18 cellular contexts compared by ENCODE assay signal in the genomic region with DNA sequence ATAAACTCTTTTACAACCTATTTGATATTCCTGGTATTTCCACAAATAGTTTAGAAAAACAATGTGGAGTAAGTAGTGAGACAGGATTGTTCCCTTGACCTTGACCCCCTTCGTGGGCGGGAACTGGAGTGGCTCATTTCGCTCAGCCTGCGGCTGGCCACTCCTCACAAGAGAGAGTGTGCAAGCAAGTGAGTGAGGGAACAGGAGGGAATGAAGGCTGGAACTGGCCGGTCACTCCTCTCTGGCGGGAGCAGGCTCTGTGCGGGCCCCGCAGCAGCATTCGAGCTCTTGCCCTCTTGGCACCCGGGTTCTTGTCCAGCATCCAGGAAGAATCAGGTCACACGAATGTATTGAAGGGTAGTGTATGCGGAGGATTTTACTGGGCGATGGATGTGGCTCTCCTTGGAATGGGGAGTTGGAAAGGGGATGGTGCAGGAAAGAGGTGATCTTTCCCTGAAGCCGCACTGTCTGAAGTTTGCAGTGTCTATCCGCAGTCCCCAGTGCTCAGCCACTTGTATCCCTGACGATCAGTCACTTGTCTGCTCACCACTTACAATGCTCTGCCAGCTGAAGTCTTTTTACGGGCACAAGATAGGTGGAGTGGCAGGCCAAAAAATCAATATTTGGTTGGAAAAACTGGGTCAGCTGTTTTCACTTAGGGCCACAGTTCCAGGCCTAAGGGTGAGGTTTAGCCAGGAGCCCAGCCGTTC. TPM values are rescaled to one million over a fixed set of nuclear protein-coding genes. Genes with fewer than 3 reads are reported as not detected.
DNase-seq lines count a peak whose midpoint lies in the region; ATAC-seq, FAIRE-seq and TF ChIP-seq lines count a peak whose summit lies in the region.
"Had no signal": no experiment of that assay in that cellular context is flagged by ENCODE, and none has a peak within 500 bp of the region (broad histone marks: within the 10 kb centered on the region; RNA-seq: fewer than 3 reads in every experiment).

No MANE protein-coding gene starts in this region.

- no peak for TF ChIP-seq RAD21 in HCT116 (IDR thresholded peaks at IDR 0.05; ENCODE audit: low read depth)
- no peak for TF ChIP-seq RAD21 in H1 (IDR thresholded peaks at IDR 0.05 in 1 of 2, conservative IDR thresholded peaks at IDR 0.05 in 1 of 2; ENCODE audit: low read depth in 2 of 2, low read length in 2 of 2)

- POLR2A ChIA-PET in HCT116 (lab: Charles Lee): no interaction called here
- POLR2A ChIA-PET in H1 (lab: Charles Lee; ENCODE audit: partially characterized antibody): no interaction called here

- H3K9me3 ChIP-seq in HCT116 (ENCODE audit: control insufficient read depth in 1 of 2, insufficient read depth in 1 of 2, low read depth in 1 of 2, low read length in 2 of 2): peaks cover 0 to 4% of the 10 kb centered on the region in 2 experiments; a peak in 1 of 4 replicates
- H3K9me3 ChIP-seq in Loucy (ENCODE audit: insufficient read depth, low read depth, low read length): no peaks in the 10 kb centered on the region; the same call in 1 of the 2 replicates
- no peaks in the 10 kb centered on the region; a peak in 1 of 4 replicates for H3K9me3 ChIP-seq in H1 (ENCODE audit: insufficient read depth in 2 of 2, low read depth in 1 of 2, low read length in 1 of 2)
- H3K9me3 ChIP-seq in pancreas: no peaks in the 10 kb centered on the region
- H3K9me3 ChIP-seq in left lung: peaks cover 0 to 16% of the 10 kb centered on the region in 2 donors
- no peaks in the 10 kb centered on the region for H3K9me3 ChIP-seq in testis
- H3K9me3 ChIP-seq: HAP-1, SJSA1 had no signal

- no peak overlapping the region for H4K5ac ChIP-seq in H1 (ENCODE audit: insufficient read length, low read depth, low read length)

- no peak; the same call in 1 of the 2 replicates for ATAC-seq in HCT116
- peak; percentile 44 to 68 (median 56) for ATAC-seq in pancreas
- no peak for ATAC-seq in left colon
- ATAC-seq in left lung: no peak
- ATAC-seq: T-helper 17 cell had no signal

- 93% methylated on average over 18 of the region's 18 CpGs; no CpG with 5 or more reads in 1 of the 2 experiments for WGBS in H1 (ENCODE audit: extremely low coverage in 1 of 2, insufficient coverage in 1 of 2, insufficient read length in 1 of 2, insufficient replicate concordance in 2 of 2, low coverage in 1 of 2, low lambda C conversion rate in 2 of 2, missing lambda C conversion rate in 1 of 2), 2 experiments
- 78 to 83% methylated on average over 18 of the region's 18 CpGs for WGBS in pancreas, 2 donors
- 82 to 85% methylated on average over 18 of the region's 18 CpGs for WGBS in testis, 2 donors

- H3K18ac ChIP-seq in H1 (ENCODE audit: extremely low read depth, low read length): no peak overlapping the region

- no peaks in the 10 kb centered on the region for H3K79me1 ChIP-seq in H1 (ENCODE audit: low read depth, low read length)

- H3K23me2 ChIP-seq in H1 (ENCODE audit: low read depth, low read length): no peaks in the 10 kb centered on the region

- DNase-seq in HCT116 (ENCODE audit: low read depth, low spot score) (no peak), H1 (ENCODE audit: low read depth in 1 of 2, low spot score in 2 of 2) (peak in 1 of 2 experiments; percentile 45), pancreas (no peak), left colon (no peak), left lung (no peak), NOMO-1 (lab: John Stamatoyannopoulos, UW; ENCODE audit: unreplicated experiment in 2 of 2) (no peak), testis (no peak)
- DNase-seq: AML-193, DMS 273 treated with DMSO at 0.1 percent for 48 hours, GF-D8, MV-4-11, NCI-H1694 treated with DMSO at 0.1 percent for 48 hours, NCI-H2227 treated with DMSO at 0.1 percent for 48 hours, NCI-H524 treated with DMSO at 0.1 percent for 48 hours, T-helper 17 cell had no signal

- H2BK12ac ChIP-seq in H1 (ENCODE audit: low read depth, low read length): no peak overlapping the region

- H2BK120ac ChIP-seq in H1 (replicated peaks; ENCODE audit: low read depth, low read length): no peak overlapping the region

- BruUV-seq in HCT116 (replicated peaks; lab: Mats Ljungman, UMichigan): no TSS peak

- no peak overlapping the region for H2BK20ac ChIP-seq in H1 (ENCODE audit: low read length)

- peaks cover 10 to 11% of the 10 kb centered on the region in 2 experiments; a peak in 3 of 4 replicates for H3K4me1 ChIP-seq in HCT116 (ENCODE audit: control insufficient read depth in 1 of 2, insufficient read depth in 2 of 2, low read length in 2 of 2)
- H3K4me1 ChIP-seq in Loucy (ENCODE audit: insufficient read depth, low read length, poor library complexity, severe bottlenecking): no peaks in the 10 kb centered on the region
- no peaks in the 10 kb centered on the region for H3K4me1 ChIP-seq in H1 (replicated peaks in 1 of 4; ENCODE audit: control insufficient read depth in 3 of 4, insufficient read depth in 4 of 4, low read length in 3 of 4)
- peaks cover 0 to 3% (median 0%) of the 10 kb centered on the region in 3 donors for H3K4me1 ChIP-seq in pancreas
- no peaks in the 10 kb centered on the region for H3K4me1 ChIP-seq in left lung
- no peaks in the 10 kb centered on the region for H3K4me1 ChIP-seq in testis
- H3K4me1 ChIP-seq: HAP-1, SJSA1 had no signal

- no peak overlapping the region for H3K4me3 ChIP-seq in HCT116 (replicated peaks in 1 of 2; ENCODE audit: low read depth in 1 of 2, low read length in 2 of 2)
- H3K4me3 ChIP-seq in Loucy (ENCODE audit: low read length, poor library complexity, severe bottlenecking): no peak overlapping the region
- H3K4me3 ChIP-seq in H1 (ENCODE audit: extremely low read depth in 1 of 4, insufficient read depth in 2 of 4, low read depth in 3 of 4, low read length in 4 of 4): no peak overlapping the region
- no peak overlapping the region for H3K4me3 ChIP-seq in pancreas
- no peak overlapping the region for H3K4me3 ChIP-seq in left lung
- no peak overlapping the region for H3K4me3 ChIP-seq in testis
- H3K4me3 ChIP-seq: HAP-1, SJSA1 had no signal

- H3K9me2 ChIP-seq in HCT116 (ENCODE audit: insufficient read depth) (no peaks in the 10 kb centered on the region), Loucy (replicated peaks; ENCODE audit: low read depth, low read length) (no peaks in the 10 kb centered on the region)

- H3F3A ChIP-seq in Loucy (ENCODE audit: low read depth): no peaks in the 10 kb centered on the region

- no peak overlapping the region for H2BK5ac ChIP-seq in H1 (ENCODE audit: low read depth, low read length)

- no peak overlapping the region for H2BK15ac ChIP-seq in H1 (ENCODE audit: low read length)

- RAD21 ChIA-PET in HCT116 (lab: Charles Lee; ENCODE audit: low non-redundant PET in 1 of 2, low total read pairs in 2 of 2, uncharacterized antibody in 2 of 2, unreplicated experiment in 2 of 2): no interaction called here

- TF ChIP-seq EP300 in H1 (IDR thresholded peaks at IDR 0.05; ENCODE audit: borderline replicate concordance in 1 of 2, low read depth in 2 of 2, low read length in 2 of 2): no peak

- H4K20me1 ChIP-seq in HCT116 (ENCODE audit: insufficient read depth) (no peaks in the 10 kb centered on the region), Loucy (ENCODE audit: insufficient read depth, low read length, poor library complexity, severe bottlenecking) (no peaks in the 10 kb centered on the region), H1 (replicated peaks in 1 of 2; ENCODE audit: control insufficient read depth in 1 of 2, insufficient read depth in 2 of 2, low read length in 2 of 2) (no peaks in the 10 kb centered on the region)

- H3K23ac ChIP-seq in H1 (ENCODE audit: insufficient read length): no peak overlapping the region

- TF ChIP-seq CTCF in HCT116 (IDR thresholded peaks at IDR 0.05 in 2 of 3, conservative IDR thresholded peaks at IDR 0.05 in 1 of 3; ENCODE audit: borderline replicate concordance in 1 of 3, insufficient read depth in 1 of 3, low read depth in 2 of 3, low read length in 2 of 3) (no peak), Loucy (conservative IDR thresholded peaks at IDR 0.05; ENCODE audit: low read length) (no peak), H1 (IDR thresholded peaks at IDR 0.05; ENCODE audit: control extremely low read depth in 1 of 3, insufficient read depth in 1 of 3, low read depth in 1 of 3, low read length in 3 of 3) (no peak), pancreas (IDR thresholded peaks at IDR 0.05) (no peak), left lung (IDR thresholded peaks at IDR 0.05) (no peak), testis (IDR thresholded peaks at IDR 0.05) (no peak)

- no peak overlapping the region for H4K91ac ChIP-seq in H1 (replicated peaks; ENCODE audit: insufficient read length, low read length)

- H3K27ac ChIP-seq in HCT116 (ENCODE audit: low read depth, low read length) (no peak overlapping the region), H1 (ENCODE audit: low read depth, low read length) (no peak overlapping the region), pancreas (no peak overlapping the region), left lung (no peak overlapping the region), testis (no peak overlapping the region)
- H3K27ac ChIP-seq: SJSA1 had no signal

- H3K79me2 ChIP-seq in HCT116 (ENCODE audit: insufficient read depth, low read length): no peaks in the 10 kb centered on the region
- no peaks in the 10 kb centered on the region for H3K79me2 ChIP-seq in Loucy (ENCODE audit: insufficient read depth, low read length)
- no peaks in the 10 kb centered on the region for H3K79me2 ChIP-seq in H1 (ENCODE audit: control insufficient read depth in 1 of 2, insufficient read depth in 2 of 2, low read length in 2 of 2)

- TF ChIP-seq POLR2A in HCT116 (IDR thresholded peaks at IDR 0.05; ENCODE audit: borderline replicate concordance, extremely low read depth, insufficient read depth, insufficient read length) (no peak), H1 (IDR thresholded peaks at IDR 0.05; ENCODE audit: control extremely low read depth in 1 of 2, low read depth in 2 of 2, low read length in 2 of 2) (no peak), testis (IDR thresholded peaks at IDR 0.05) (no peak)

- H2AFZ ChIP-seq in HCT116 (ENCODE audit: low read depth, low read length, poor library complexity, severe bottlenecking): no peak overlapping the region
- 0 out of 2 replicates have a peak overlapping the region, but pooled peaks have one; percentile 52 for H2AFZ ChIP-seq in Loucy (ENCODE audit: low read length)
- H2AFZ ChIP-seq in H1 (ENCODE audit: low read length): peak overlapping the region; percentile 48; the same call in 1 of the 2 replicates

- FAIRE-seq in H1 (lab: Jason Lieb, UNC): no peak
- no peak for FAIRE-seq in pancreas (lab: Jason Lieb, UNC)

- no peak overlapping the region for H4K8ac ChIP-seq in H1 (ENCODE audit: extremely low read depth, insufficient read depth, low read length)

- no peak overlapping the region for H2AK5ac ChIP-seq in H1 (ENCODE audit: low read depth, low read length)

- H3K27me3 ChIP-seq in HCT116 (ENCODE audit: insufficient read depth, low read length) (no peaks in the 10 kb centered on the region), Loucy (ENCODE audit: insufficient read depth, low read length, poor library complexity, severe bottlenecking) (no peaks in the 10 kb centered on the region), H1 (replicated peaks in 1 of 4; ENCODE audit: control insufficient read depth in 3 of 4, extremely low read depth in 1 of 4, insufficient read depth in 3 of 4, low read length in 3 of 4) (no peaks in the 10 kb centered on the region; a peak in 1 of 7 replicates), pancreas (no peaks in the 10 kb centered on the region), left lung (no peaks in the 10 kb centered on the region), testis (no peaks in the 10 kb centered on the region)
- H3K27me3 ChIP-seq: SJSA1 had no signal

- H3K56ac ChIP-seq in H1 (replicated peaks; ENCODE audit: insufficient read length, low read depth, low read length): no peak overlapping the region

- CTCF ChIA-PET in HCT116 (lab: Charles Lee) (no interaction called here), H1 (lab: Charles Lee; ENCODE audit: partially characterized antibody) (no interaction called here)

- H3K4ac ChIP-seq in H1 (replicated peaks; ENCODE audit: insufficient read length, low read depth, low read length): no peak overlapping the region

- H3K36me3 ChIP-seq in HCT116 (ENCODE audit: control insufficient read depth in 1 of 2, insufficient read depth in 2 of 2, low read length in 2 of 2) (no peaks in the 10 kb centered on the region), Loucy (ENCODE audit: insufficient read depth, low read length) (no peaks in the 10 kb centered on the region), H1 (ENCODE audit: control insufficient read depth in 2 of 4, insufficient read depth in 4 of 4, low read length in 3 of 4) (no peaks in the 10 kb centered on the region), pancreas (no peaks in the 10 kb centered on the region), left lung (no peaks in the 10 kb centered on the region), testis (ENCODE audit: low read depth, missing control alignments) (no peaks in the 10 kb centered on the region)
- H3K36me3 ChIP-seq: HAP-1, SJSA1 had no signal

- intact Hi-C loops in HCT116 (cut with micrococcal nuclease) (no loop called here), pancreas (cut with DNase I) (no loop called here), left colon (cut with DNase I, micrococcal nuclease) (no loop called here), left lung (cut with DNase I) (no loop called here), testis (cut with DNase I; ENCODE audit: low total_unique reads) (no loop called here)

- H3K4me2 ChIP-seq in HCT116 (ENCODE audit: low read length) (no peak overlapping the region), Loucy (ENCODE audit: low read depth, low read length, poor library complexity, severe bottlenecking) (no peak overlapping the region), H1 (ENCODE audit: insufficient read depth in 1 of 2, low read depth in 2 of 2, low read length in 2 of 2) (no peak overlapping the region)

- no peak overlapping the region for H3K14ac ChIP-seq in H1 (ENCODE audit: insufficient read length)

- H3K9ac ChIP-seq in HCT116 (ENCODE audit: low read length) (no peak overlapping the region), Loucy (ENCODE audit: low read depth, low read length, poor library complexity, severe bottlenecking) (no peak overlapping the region), H1 (replicated peaks in 1 of 4; ENCODE audit: extremely low read depth in 1 of 4, low read depth in 3 of 4, low read length in 3 of 4) (no peak overlapping the region)

RNA-seq across cellular contexts. Expression of gene TXNRD1, which starts 28.0 kb away (rescaled TPM):
- total RNA-seq in HCT116 (2021; ENCODE audit: unreplicated experiment) (327 TPM), pancreas (10 to 100 TPM; 10.3 to 29.1 (median 17.2) TPM), left colon (10 to 100 TPM; 79.5 to 97.9 TPM), left lung (100 to 1,000 TPM; 111 to 174 TPM), testis (100 to 1,000 TPM in 1 of 2 donors, 10 to 100 TPM in 1; 96.2 to 110 TPM)
- polyA plus RNA-seq in HCT116 (2012): 275 and 349 TPM in 2 replicates
- total RNA-seq in H1 (2021; fragmentation: NEBNext Ultra II Directional; extraction: Animal tissue kit (Norgen Biotek cat#: 25700)): 120 and 127 TPM in 2 replicates
- polyA plus RNA-seq in H1 (2011; rRNA removed) (56.8 and 70.6 TPM in 2 replicates), pancreas (10 to 100 TPM in 1 of 2 donors, 1 to 10 TPM in 1; 8.1 to 14.8 TPM), testis (ENCODE audit: insufficient read depth, low read depth, low replicate concordance) (67.8 TPM)
- 89.5 TPM for polyA plus RNA-seq in H1 (2011; cell fraction: cytosol; rRNA removed)
- 112 TPM for polyA plus RNA-seq in H1 (2011; cell fraction: nucleus; rRNA removed)
- 82.0 to 110 TPM (median 92.9 TPM) in 4 replicates for polyA plus RNA-seq in H1 (2012, experiment 1 of 2)
- polyA plus RNA-seq in H1 (2012, experiment 2 of 2): 9.3 TPM
- 62.9 TPM for polyA plus RNA-seq in H1 (2013, experiment 1 of 2)
- 66.1 TPM for polyA plus RNA-seq in H1 (2013, experiment 2 of 2)
- polyA minus RNA-seq in H1 (2011; rRNA and poly(A)+ RNA removed): 256 and 340 TPM in 2 replicates
- polyA minus RNA-seq in H1 (2011; cell fraction: cytosol; rRNA and poly(A)+ RNA removed): 47.9 TPM
- 122 TPM for polyA minus RNA-seq in H1 (2011; cell fraction: nucleus; rRNA and poly(A)+ RNA removed)

RNA-seq across cellular contexts. Expression of gene NFYB, which starts 49.6 kb away (rescaled TPM):
- total RNA-seq in HCT116 (2021; ENCODE audit: unreplicated experiment) (22.4 TPM), pancreas (10 to 100 TPM in 3 of 6 donors, 1 to 10 TPM in 3; 7.8 to 14.3 (median 9.4) TPM), left colon (10 to 100 TPM; 13.7 to 17.3 TPM), left lung (10 to 100 TPM; 25.0 to 29.8 TPM), testis (10 to 100 TPM; 33.8 to 36.1 TPM)
- 12.5 and 17.8 TPM in 2 replicates for polyA plus RNA-seq in HCT116 (2012)
- 42.2 and 43.5 TPM in 2 replicates for total RNA-seq in H1 (2021; fragmentation: NEBNext Ultra II Directional; extraction: Animal tissue kit (Norgen Biotek cat#: 25700))
- polyA plus RNA-seq in H1 (2011; rRNA removed) (12.4 and 29.1 TPM in 2 replicates), pancreas (10 to 100 TPM; 10.8 to 15.8 TPM), testis (ENCODE audit: insufficient read depth, low read depth, low replicate concordance) (53.1 TPM)
- 36.9 TPM for polyA plus RNA-seq in H1 (2011; cell fraction: cytosol; rRNA removed)
- 11.3 TPM for polyA plus RNA-seq in H1 (2011; cell fraction: nucleus; rRNA removed)
- polyA plus RNA-seq in H1 (2012, experiment 1 of 2): 25.4 to 47.2 TPM (median 27.7 TPM) in 4 replicates
- polyA plus RNA-seq in H1 (2012, experiment 2 of 2): 5.8 TPM
- 24.2 TPM for polyA plus RNA-seq in H1 (2013, experiment 1 of 2)
- 25.9 TPM for polyA plus RNA-seq in H1 (2013, experiment 2 of 2)
- 15.0 and 28.7 TPM in 2 replicates for polyA minus RNA-seq in H1 (2011; rRNA and poly(A)+ RNA removed)
- polyA minus RNA-seq in H1 (2011; cell fraction: cytosol; rRNA and poly(A)+ RNA removed): 28.3 TPM
- polyA minus RNA-seq in H1 (2011; cell fraction: nucleus; rRNA and poly(A)+ RNA removed): 22.9 TPM

Comparison
In these comparisons a context has a peak if more than half of its experiments do, and no peak if none do; other contexts are left out.
1. ATAC-seq: peak in pancreas (4 of 4); none in HCT116 (single experiment), left colon (single experiment) and left lung (single experiment).
2. Of the 16 proteins assayed by ChIP-seq in both H1 and HCT116: peak only in H1: none; only in HCT116: FOSL1; in both: none; in neither: 15.